In the genomic region with DNA sequence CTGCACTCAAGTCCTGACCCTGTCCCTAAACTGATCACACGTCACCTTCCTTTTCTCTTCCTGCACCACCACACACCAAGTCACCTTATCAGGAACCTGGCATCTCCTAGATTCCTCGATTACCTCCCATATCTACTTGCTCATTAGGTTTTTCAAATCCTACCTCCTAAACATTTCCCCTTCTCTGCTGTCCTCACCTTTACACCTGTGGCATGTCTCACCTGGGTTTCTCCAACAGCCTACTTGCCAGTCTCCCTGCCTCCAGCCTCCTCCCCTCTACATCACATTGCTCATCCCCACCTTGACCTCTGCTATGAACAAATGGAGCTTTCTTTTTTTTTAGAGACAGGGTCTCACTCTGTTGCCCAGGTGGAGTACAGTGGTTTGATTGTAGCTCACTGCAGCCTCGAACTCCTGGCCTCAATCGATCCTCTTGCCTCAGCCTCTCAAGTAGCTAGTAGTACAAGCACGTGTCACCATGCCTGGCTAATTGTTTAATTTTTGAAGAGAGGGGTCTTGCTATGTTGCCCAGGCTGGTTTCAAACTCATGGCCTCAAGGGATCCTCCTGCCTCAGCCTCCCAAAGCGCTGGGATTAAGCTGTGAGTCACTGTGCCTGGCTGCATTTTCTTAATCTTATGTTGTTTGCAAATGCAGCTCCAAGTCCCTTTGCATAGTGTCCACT, we compare ENCODE assay signal across 16 cellular contexts. TPM values are rescaled to one million over a fixed set of nuclear protein-coding genes. Genes with fewer than 3 reads are reported as not detected.
"Had no signal": no experiment of that assay in that cellular context is flagged by ENCODE, and none has a peak within 500 bp of the region (broad histone marks: within the 10 kb centered on the region; RNA-seq: fewer than 3 reads in every experiment).

No MANE protein-coding gene starts in this region.

- H3K27ac Mint-ChIP-seq: activated B cell treated with CpG ODN at 0.5 μM for 24 hours; activated naive CD8-positive, alpha-beta T cell had no signal

- H3K4me3 ChIP-seq: right atrium auricular region, skin epidermis, tibial artery had no signal

- H3K36me3 ChIP-seq: right atrium auricular region, tibial artery had no signal

- H3K36me3 Mint-ChIP-seq: activated naive CD8-positive, alpha-beta T cell had no signal

- DNase-seq: activated B cell treated with CpG ODN at 0.5 μM for 24 hours; activated CD4-positive, alpha-beta T cell treated with anti-CD3 and anti-CD28 coated beads, Interleukin-2, amount 50 U/mL, for 1 hour; activated effector memory CD4-positive, alpha-beta T cell treated with anti-CD3 and anti-CD28 coated beads, Interleukin-2, amount 50 U/mL, for 16 hours; anterior cingulate cortex; effector CD8-positive, alpha-beta T cell; hippocampal formation; stimulated activated CD4-positive, alpha-beta T cell treated with anti-CD3 and anti-CD28 coated beads, Interleukin-4, amount 100 ng/mL, for 4 hours; T1000; tibial artery had no signal

- H3K9me3 Mint-ChIP-seq: activated B cell treated with CpG ODN at 0.5 μM for 24 hours had no signal

- H3K4me3 Mint-ChIP-seq: activated B cell treated with CpG ODN at 0.5 μM for 24 hours; activated naive CD8-positive, alpha-beta T cell had no signal

- H3K27me3 ChIP-seq: right atrium auricular region had no signal

- H3K9me3 ChIP-seq: right atrium auricular region, tibial artery had no signal

- H3K27ac ChIP-seq: tibial artery had no signal

RNA-seq across cellular contexts. Expression of a gene that starts 6.4 kb away (rescaled TPM):
- total RNA-seq: activated B cell treated with CpG ODN at 0.5 μM for 24 hours, SK-MEL-5 had no signal

RNA-seq across cellular contexts. Expression of a gene that starts 15.0 kb away (rescaled TPM):
- total RNA-seq: activated B cell treated with CpG ODN at 0.5 μM for 24 hours, epithelial cell of proximal tubule, kidney epithelial cell, right atrium auricular region had no signal

RNA-seq across cellular contexts. Expression of a gene that starts 39.1 kb away (rescaled TPM):
- total RNA-seq: liver had no signal
